In the genomic region with DNA sequence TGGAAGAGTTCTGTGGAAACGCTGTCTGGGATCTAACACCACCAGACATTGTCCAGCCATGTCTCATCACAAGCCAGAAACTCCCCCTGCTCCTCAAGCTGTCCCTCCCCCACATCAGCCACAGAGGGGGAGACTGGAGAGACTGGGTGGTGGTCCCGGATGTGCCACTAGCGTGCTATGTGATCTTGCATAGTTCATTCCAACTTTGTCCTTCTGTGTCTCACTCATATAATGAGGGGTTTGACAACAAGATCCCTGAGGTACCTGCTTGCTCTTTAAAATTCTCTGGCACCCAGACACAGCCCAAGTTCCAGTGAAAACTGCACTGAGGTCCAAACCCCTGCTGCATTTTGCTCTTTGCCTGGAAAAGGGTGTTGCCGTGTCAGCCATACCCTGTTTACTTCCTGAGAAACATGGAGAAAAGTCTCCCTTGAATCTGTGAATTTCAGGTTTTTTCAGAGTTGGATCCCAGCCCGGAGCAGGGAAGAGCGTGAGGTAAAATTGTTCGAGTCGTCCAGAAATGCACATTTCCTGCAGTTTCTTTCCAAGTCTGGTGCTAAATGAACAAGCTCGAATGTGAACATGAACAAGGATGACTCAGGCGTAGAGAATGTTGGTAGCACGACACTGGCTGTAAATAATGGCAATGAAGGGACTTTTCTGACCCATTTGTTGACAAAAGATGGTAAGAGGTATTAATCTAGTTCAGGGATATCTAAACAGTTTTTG, we compare ENCODE assay signal across 9 cellular contexts.
DNase-seq lines count a peak whose midpoint lies in the region; ATAC-seq, FAIRE-seq and TF ChIP-seq lines count a peak whose summit lies in the region.
"Had no signal": no experiment of that assay in that cellular context is flagged by ENCODE, and none has a peak within 500 bp of the region (broad histone marks: within the 10 kb centered on the region; RNA-seq: fewer than 3 reads in every experiment).

No MANE protein-coding gene starts in this region.

- peaks cover 10% of the 10 kb centered on the region for H3K27me3 Mint-ChIP-seq in GM23338 (ENCODE audit: insufficient read depth, low read depth, poor library complexity)
- H3K27me3 Mint-ChIP-seq in astrocyte (ENCODE audit: low read depth, unreplicated experiment), result peaks cover 2% of the 10 kb centered on the region

- H3K4me1 Mint-ChIP-seq in GM23338, result peaks cover 8% of the 10 kb centered on the region
- H3K4me1 Mint-ChIP-seq in astrocyte (ENCODE audit: low read depth, unreplicated experiment), result peaks cover 33% of the 10 kb centered on the region

- H3K27me3 ChIP-seq in GM23338 (ENCODE audit: insufficient read depth) (no peaks in the 10 kb centered on the region), astrocyte (ENCODE audit: insufficient read depth, low read length) (peaks cover 4% of the 10 kb centered on the region), small intestine (ENCODE audit: control insufficient read depth in 2 of 2, insufficient read depth in 2 of 2, low read length in 2 of 2) (no peaks in the 10 kb centered on the region)

- no peak overlapping the region for H3K27ac ChIP-seq in GM23338 (ENCODE audit: low read depth)
- H3K27ac ChIP-seq in astrocyte (ENCODE audit: low read depth, low read length), result peak overlapping the region; percentile 75
- peak overlapping the region in 1 of 2 donors; percentile 64 for H3K27ac ChIP-seq in small intestine (ENCODE audit: low read depth in 1 of 2, low read length in 1 of 2)

- WGBS in small intestine, 3 donors, result 35 to 45% (median 37%) methylated on average over 11 of the region's 11 CpGs

- H3K4me3 ChIP-seq in GM23338 (no peak overlapping the region), astrocyte (ENCODE audit: insufficient read depth, low read depth, low read length) (peak overlapping the region; percentile 38), small intestine (ENCODE audit: low read depth in 1 of 2, low read length in 2 of 2) (no peak overlapping the region)

- no peaks in the 10 kb centered on the region for H3K36me3 ChIP-seq in GM23338 (ENCODE audit: insufficient read depth)
- no peaks in the 10 kb centered on the region for H3K36me3 ChIP-seq in astrocyte (ENCODE audit: insufficient read depth, low read length)
- no peaks in the 10 kb centered on the region for H3K36me3 ChIP-seq in small intestine (ENCODE audit: control insufficient read depth in 2 of 2, insufficient read depth in 2 of 2, low read length in 2 of 2)

- no peaks in the 10 kb centered on the region for H3K9me3 Mint-ChIP-seq in GM23338
- peaks cover 2% of the 10 kb centered on the region for H3K9me3 Mint-ChIP-seq in astrocyte (ENCODE audit: unreplicated experiment)
- H3K9me3 Mint-ChIP-seq: naive thymus-derived CD8-positive, alpha-beta T cell had no signal

- FAIRE-seq in astrocyte (lab: Jason Lieb, UNC), result peak; percentile 86
- FAIRE-seq in small intestine (lab: Jason Lieb, UNC), result no peak

- H3K36me3 Mint-ChIP-seq in GM23338 (ENCODE audit: low read depth) (no peaks in the 10 kb centered on the region), astrocyte (ENCODE audit: low read depth, unreplicated experiment) (no peaks in the 10 kb centered on the region)
- H3K36me3 Mint-ChIP-seq: naive thymus-derived CD8-positive, alpha-beta T cell had no signal

- peak overlapping the region; percentile 62 for H3K9ac ChIP-seq in astrocyte (ENCODE audit: low read length)

- H3K4me2 ChIP-seq in GM23338 (no peak overlapping the region), astrocyte (ENCODE audit: low read length) (peak overlapping the region; percentile 83)

- 0 out of 2 replicates have a peak overlapping the region, but pooled peaks have one; percentile 8 for H3K27ac Mint-ChIP-seq in GM23338
- peak overlapping the region; percentile 96 for H3K27ac Mint-ChIP-seq in astrocyte (ENCODE audit: unreplicated experiment)

- H3K9me3 ChIP-seq in astrocyte (ENCODE audit: insufficient read depth, low read depth, low read length) (no peaks in the 10 kb centered on the region), small intestine (ENCODE audit: control insufficient read depth, low read depth) (no peaks in the 10 kb centered on the region)

- no peak for TF ChIP-seq CTCF in GM23338 (conservative IDR thresholded peaks at IDR 0.05; ENCODE audit: low read depth in 2 of 2)
- no peak for TF ChIP-seq CTCF in astrocyte (IDR thresholded peaks at IDR 0.05; ENCODE audit: insufficient read depth, low read depth, low read length)
- TF ChIP-seq CTCF in GM13976 (IDR thresholded peaks at IDR 0.05; ENCODE audit: borderline replicate concordance, control extremely low read depth, extremely low read depth, insufficient read depth, missing control alignments), result no peak

- no peak for ATAC-seq in GM23338
- no peak for ATAC-seq in HG03039 (IDR thresholded peaks at IDR 0.05; ENCODE audit: unreplicated experiment)
- ATAC-seq: naive thymus-derived CD8-positive, alpha-beta T cell had no signal

- H3K4me1 ChIP-seq in GM23338 (ENCODE audit: insufficient read depth) (no peaks in the 10 kb centered on the region), astrocyte (ENCODE audit: insufficient read depth, low read length) (peaks cover 15% of the 10 kb centered on the region), small intestine (ENCODE audit: control insufficient read depth in 2 of 2, insufficient read depth in 1 of 2, low read depth in 1 of 2, low read length in 1 of 2) (no peaks in the 10 kb centered on the region)

- no peaks in the 10 kb centered on the region for H3K9me2 ChIP-seq in GM23338 (ENCODE audit: insufficient read depth)

- no peaks in the 10 kb centered on the region for H3F3A ChIP-seq in GM23338 (replicated peaks; ENCODE audit: low read depth)

- H3K79me2 ChIP-seq in GM23338 (replicated peaks; ENCODE audit: insufficient read depth) (no peaks in the 10 kb centered on the region), astrocyte (ENCODE audit: insufficient read depth, low read length) (no peaks in the 10 kb centered on the region)

- in situ Hi-C loops in GM13976 (cut with MboI; ENCODE audit: low sequenced_read_pairs, unreplicated experiment), result no loop called here

- DNase-seq in GM23338 (ENCODE audit: low spot score), result no peak
- DNase-seq in astrocyte (ENCODE audit: low read depth), result peak; percentile 91
- peak; percentile 42 for DNase-seq in iPS-NIHi11 (ENCODE audit: low spot score)
- peak; percentile 8 for DNase-seq in small intestine
- no peak for DNase-seq in stimulated activated CD4-positive, alpha-beta T cell treated with anti-CD3 and anti-CD28 coated beads, Interleukin-2, amount 100 ng/mL, for 48 hours
- no peak for DNase-seq in GM13976 (ENCODE audit: low spot score)
- no peak for DNase-seq in NCI-H2227 treated with DMSO at 0.1 percent for 48 hours (lab: John Stamatoyannopoulos, UW)
- DNase-seq: naive thymus-derived CD8-positive, alpha-beta T cell had no signal

- no peak overlapping the region for H3K4me3 Mint-ChIP-seq in GM23338
- H3K4me3 Mint-ChIP-seq in astrocyte (ENCODE audit: unreplicated experiment), result peak overlapping the region; percentile 2
- H3K4me3 Mint-ChIP-seq: naive thymus-derived CD8-positive, alpha-beta T cell had no signal

- H4K20me1 ChIP-seq in GM23338 (replicated peaks; ENCODE audit: insufficient read depth), result no peaks in the 10 kb centered on the region
- no peaks in the 10 kb centered on the region for H4K20me1 ChIP-seq in astrocyte (ENCODE audit: insufficient read depth, low read length)

- H2AFZ ChIP-seq in GM23338 (peak overlapping the region; percentile 66), astrocyte (ENCODE audit: low read depth, low read length) (peak overlapping the region; percentile 65)

TF ChIP-seq in GM23338, 12 proteins besides CTCF, POLR2A, EP300 and RAD21 (continues in another document):
- TF ChIP-seq, protein P1, sequence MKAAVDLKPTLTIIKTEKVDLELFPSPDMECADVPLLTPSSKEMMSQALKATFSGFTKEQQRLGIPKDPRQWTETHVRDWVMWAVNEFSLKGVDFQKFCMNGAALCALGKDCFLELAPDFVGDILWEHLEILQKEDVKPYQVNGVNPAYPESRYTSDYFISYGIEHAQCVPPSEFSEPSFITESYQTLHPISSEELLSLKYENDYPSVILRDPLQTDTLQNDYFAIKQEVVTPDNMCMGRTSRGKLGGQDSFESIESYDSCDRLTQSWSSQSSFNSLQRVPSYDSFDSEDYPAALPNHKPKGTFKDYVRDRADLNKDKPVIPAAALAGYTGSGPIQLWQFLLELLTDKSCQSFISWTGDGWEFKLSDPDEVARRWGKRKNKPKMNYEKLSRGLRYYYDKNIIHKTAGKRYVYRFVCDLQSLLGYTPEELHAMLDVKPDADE (IDR thresholded peaks at IDR 0.05), result no peak
- TF ChIP-seq ZNF331 (CRISPR knock-in tag; IDR thresholded peaks at IDR 0.05; ENCODE audit: low read depth) (no peak), ZNF114 (CRISPR knock-in tag; IDR thresholded peaks at IDR 0.05) (no peak), EZH2phosphoT487 (IDR thresholded peaks at IDR 0.05; ENCODE audit: unreplicated experiment) (no peak), JUNB (IDR thresholded peaks at IDR 0.05; ENCODE audit: unreplicated experiment) (no peak), EZH2 (IDR thresholded peaks at IDR 0.05; ENCODE audit: low read depth, unreplicated experiment) (no peak)
- TF ChIP-seq, protein P2, sequence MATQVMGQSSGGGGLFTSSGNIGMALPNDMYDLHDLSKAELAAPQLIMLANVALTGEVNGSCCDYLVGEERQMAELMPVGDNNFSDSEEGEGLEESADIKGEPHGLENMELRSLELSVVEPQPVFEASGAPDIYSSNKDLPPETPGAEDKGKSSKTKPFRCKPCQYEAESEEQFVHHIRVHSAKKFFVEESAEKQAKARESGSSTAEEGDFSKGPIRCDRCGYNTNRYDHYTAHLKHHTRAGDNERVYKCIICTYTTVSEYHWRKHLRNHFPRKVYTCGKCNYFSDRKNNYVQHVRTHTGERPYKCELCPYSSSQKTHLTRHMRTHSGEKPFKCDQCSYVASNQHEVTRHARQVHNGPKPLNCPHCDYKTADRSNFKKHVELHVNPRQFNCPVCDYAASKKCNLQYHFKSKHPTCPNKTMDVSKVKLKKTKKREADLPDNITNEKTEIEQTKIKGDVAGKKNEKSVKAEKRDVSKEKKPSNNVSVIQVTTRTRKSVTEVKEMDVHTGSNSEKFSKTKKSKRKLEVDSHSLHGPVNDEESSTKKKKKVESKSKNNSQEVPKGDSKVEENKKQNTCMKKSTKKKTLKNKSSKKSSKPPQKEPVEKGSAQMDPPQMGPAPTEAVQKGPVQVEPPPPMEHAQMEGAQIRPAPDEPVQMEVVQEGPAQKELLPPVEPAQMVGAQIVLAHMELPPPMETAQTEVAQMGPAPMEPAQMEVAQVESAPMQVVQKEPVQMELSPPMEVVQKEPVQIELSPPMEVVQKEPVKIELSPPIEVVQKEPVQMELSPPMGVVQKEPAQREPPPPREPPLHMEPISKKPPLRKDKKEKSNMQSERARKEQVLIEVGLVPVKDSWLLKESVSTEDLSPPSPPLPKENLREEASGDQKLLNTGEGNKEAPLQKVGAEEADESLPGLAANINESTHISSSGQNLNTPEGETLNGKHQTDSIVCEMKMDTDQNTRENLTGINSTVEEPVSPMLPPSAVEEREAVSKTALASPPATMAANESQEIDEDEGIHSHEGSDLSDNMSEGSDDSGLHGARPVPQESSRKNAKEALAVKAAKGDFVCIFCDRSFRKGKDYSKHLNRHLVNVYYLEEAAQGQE (IDR thresholded peaks at IDR 0.05; ENCODE audit: unreplicated experiment), result no peak

Comparison
In these comparisons a context has a peak if more than half of its experiments do, and no peak if none do; other contexts are left out.
1. DNase-seq: peak in astrocyte (single experiment), iPS-NIHi11 (single experiment) and small intestine (single experiment); none in GM23338 (single experiment), stimulated activated CD4-positive, alpha-beta T cell treated with anti-CD3 and anti-CD28 coated beads, Interleukin-2, amount 100 ng/mL, for 48 hours (0 of 2), GM13976 (single experiment) and NCI-H2227 treated with DMSO at 0.1 percent for 48 hours (single experiment).